In genomic region chr1:193727850-193728249, GRCh38 we compare ENCODE assay signal across 15 cellular contexts.
DNase-seq lines count a peak whose midpoint lies in the region; FAIRE-seq and TF ChIP-seq lines count a peak whose summit lies in the region.
"Had no signal": no experiment of that assay in that cellular context is flagged by ENCODE, and none has a peak within 500 bp of the region (broad histone marks: within the 10 kb centered on the region; RNA-seq: fewer than 3 reads in every experiment).

No MANE protein-coding gene starts in this region.

- H3K4me2 ChIP-seq in mesendoderm (ENCODE audit: low read length): no peak overlapping the region
- H3K4me2 ChIP-seq: A549 had no signal

- FAIRE-seq in D721Med (lab: Jason Lieb, UNC): peak; percentile 35
- FAIRE-seq: A549, GM12892, GM19239, H54 had no signal

- no peak overlapping the region for H3K23ac ChIP-seq in mesendoderm (ENCODE audit: low read length)

- H2BK15ac ChIP-seq in mesendoderm (replicated peaks; ENCODE audit: low read depth): no peak overlapping the region

- H3K4ac ChIP-seq in mesendoderm (ENCODE audit: low read depth, low read length): no peak overlapping the region

- no peaks in the 10 kb centered on the region for H3K79me2 ChIP-seq in mesendoderm (ENCODE audit: control insufficient read depth, insufficient read depth, low read length)

- no peak overlapping the region for H2AK5ac ChIP-seq in mesendoderm (ENCODE audit: low read length)

- no peak overlapping the region for H2BK120ac ChIP-seq in mesendoderm (ENCODE audit: low read depth, low read length)

- H2BK5ac ChIP-seq in mesendoderm (ENCODE audit: low read length): no peak overlapping the region

- no peaks in the 10 kb centered on the region for H3K27me3 ChIP-seq in mesendoderm (ENCODE audit: insufficient read depth, low read length, poor library complexity)
- H3K27me3 ChIP-seq: BE2C had no signal

- WGBS in mesendoderm (ENCODE audit: extremely low coverage, insufficient coverage, low lambda C conversion rate): no CpG with 5 or more reads among the region's 1 CpG

- H4K5ac ChIP-seq in mesendoderm (ENCODE audit: low read length): no peak overlapping the region

- peak; percentile 26 for DNase-seq in COR-L47 (lab: John Stamatoyannopoulos, UW)
- no peak for DNase-seq in D721Med (ENCODE audit: insufficient read length, low spot score)
- peak; percentile 8 for DNase-seq in NCI-H774 (lab: John Stamatoyannopoulos, UW)
- DNase-seq in mesendoderm: peak; percentile 2
- no peak for DNase-seq in activated CD4-positive, alpha-beta T cell treated with anti-CD3 and anti-CD28 coated beads, Interleukin-2, amount 50 U/mL, for 4 hours
- no peak for DNase-seq in NAMALWA (ENCODE audit: low spot score)
- DNase-seq: BE2C; CD4-positive, alpha-beta memory T cell; DND-41; GDM1 had no signal

- H3K56ac ChIP-seq in mesendoderm (ENCODE audit: low read length): no peak overlapping the region

- H3K27ac ChIP-seq in mesendoderm (ENCODE audit: low read depth, low read length): no peak overlapping the region
- H3K27ac ChIP-seq: A549, C4-2B had no signal

- no peak for TF ChIP-seq CTCF in D721Med (IDR thresholded peaks at IDR 0.05; ENCODE audit: insufficient read depth, missing control alignments)

- H3K18ac ChIP-seq in mesendoderm (ENCODE audit: low read length): no peak overlapping the region

- no peak overlapping the region for H3K9ac ChIP-seq in mesendoderm (ENCODE audit: low read length)

- H4K8ac ChIP-seq in mesendoderm (ENCODE audit: low read depth, low read length): no peak overlapping the region

- no peak overlapping the region for H3K4me3 ChIP-seq in mesendoderm (ENCODE audit: low read length)
- H3K4me3 ChIP-seq: A549 had no signal

- no peaks in the 10 kb centered on the region for H3K79me1 ChIP-seq in mesendoderm (ENCODE audit: low read length)

- no peaks in the 10 kb centered on the region for H3K36me3 ChIP-seq in mesendoderm (ENCODE audit: control insufficient read depth, insufficient read depth, low read length)
- H3K36me3 ChIP-seq: BE2C had no signal

- no peaks in the 10 kb centered on the region for H3K4me1 ChIP-seq in mesendoderm (ENCODE audit: control insufficient read depth, low read depth, low read length)
- H3K4me1 ChIP-seq: BE2C had no signal

Comparison
In these comparisons a context has a peak if more than half of its experiments do, and no peak if none do; other contexts are left out.
1. DNase-seq: peak in COR-L47 (single experiment), NCI-H774 (single experiment) and mesendoderm (single experiment); none in D721Med (single experiment), activated CD4-positive, alpha-beta T cell treated with anti-CD3 and anti-CD28 coated beads, Interleukin-2, amount 50 U/mL, for 4 hours (0 of 2) and NAMALWA (single experiment).